Comparison of ENCODE assay signal across 1 cellular context in the genomic region with DNA sequence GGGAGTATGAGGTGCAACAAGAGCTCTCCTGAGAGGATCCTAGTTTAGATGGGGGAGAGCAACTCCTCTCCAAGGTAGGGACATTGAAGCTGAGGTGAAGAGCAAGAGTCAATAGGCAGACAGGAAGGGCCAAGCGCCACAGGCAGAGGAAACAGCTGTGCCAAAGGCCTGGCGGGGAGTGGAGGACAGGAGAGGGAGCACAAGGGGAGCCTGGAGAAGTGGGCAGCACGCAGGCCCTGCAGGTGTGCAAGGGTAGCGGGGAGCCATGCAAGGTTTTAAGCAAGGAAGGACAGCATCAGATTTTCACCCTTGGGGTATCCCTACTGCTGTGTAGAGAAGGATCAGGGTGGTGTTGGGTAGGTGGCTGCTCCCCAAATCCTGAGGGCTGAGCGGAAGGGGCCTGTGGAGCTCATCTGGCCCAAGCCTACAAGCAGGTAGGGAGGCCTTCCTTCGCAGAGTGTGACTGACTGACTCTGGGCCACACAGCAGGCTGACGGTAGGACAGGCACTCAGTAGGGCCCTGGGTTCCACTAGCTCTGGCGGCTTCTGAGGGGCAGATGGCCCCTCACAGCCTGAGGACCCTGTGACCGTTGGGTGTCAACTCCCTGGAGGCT.
TF ChIP-seq lines count a peak whose summit lies in the region.

No MANE protein-coding gene starts in this region.

TF ChIP-seq in GM23338, 12 proteins besides CTCF, POLR2A, EP300 and RAD21:
- TF ChIP-seq EZH2phosphoT487 (IDR thresholded peaks at IDR 0.05; ENCODE audit: unreplicated experiment) (no peak), CREB1 (CRISPR knock-in tag; IDR thresholded peaks at IDR 0.05; ENCODE audit: low read depth) (no peak)
